In the genomic region with DNA sequence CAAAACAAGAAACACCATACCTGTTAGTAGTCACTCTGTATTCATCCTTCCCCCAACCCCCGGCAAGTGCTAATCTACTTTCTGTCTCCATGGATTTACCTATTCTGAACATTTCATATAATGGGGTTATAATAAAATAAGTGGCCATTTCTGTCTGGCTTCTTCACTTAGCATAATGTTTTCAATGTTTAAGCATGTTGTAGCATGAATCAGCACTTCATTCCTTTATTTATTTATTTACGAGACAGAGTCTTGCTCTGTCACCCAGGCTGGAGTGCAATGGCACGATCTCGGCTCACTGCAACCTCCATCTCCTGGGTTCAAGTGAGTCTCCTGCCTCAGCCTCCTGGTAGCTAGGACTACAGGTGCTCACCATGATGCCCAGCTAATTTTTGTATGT, we compare ENCODE assay signal across 26 cellular contexts.
"Had no signal": no experiment of that assay in that cellular context is flagged by ENCODE, and none has a peak within 500 bp of the region (broad histone marks: within the 10 kb centered on the region; RNA-seq: fewer than 3 reads in every experiment).

No MANE protein-coding gene starts in this region.

- H3K36me3 ChIP-seq: lower lobe of right lung, pancreas, right lobe of liver, suprapubic skin, transverse colon, upper lobe of right lung, uterus had no signal

- DNase-seq: cortex of kidney; effector CD8-positive, alpha-beta T cell; endodermal cell; hypothalamus; immature natural killer cell; islet precursor cell; kidney glomerular epithelial cell; left colon; left ventricle myocardium superior; lower lobe of right lung; naive thymus-derived CD8-positive, alpha-beta T cell; occipital lobe; small intestine; stimulated activated CD4-positive, alpha-beta T cell treated with anti-CD3 and anti-CD28 coated beads, Interleukin-12 subunit alpha, Interleukin-12 subunit beta, amount 100 ng/mL, for 4 hours; stimulated activated CD4-positive, alpha-beta T cell treated with anti-CD3 and anti-CD28 coated beads, Interleukin-1b, Interleukin-23, amount 100 ng/mL, for 48 hours; stimulated activated CD4-positive, alpha-beta T cell treated with anti-CD3 and anti-CD28 coated beads, Interleukin-4, amount 100 ng/mL, for 1 hour; stimulated activated CD8-positive, alpha-beta memory T cell treated with anti-CD3 and anti-CD28 coated beads, Interleukin-4, amount 100 ng/mL, for 48 hours; stimulated activated naive CD4-positive, alpha-beta T cell; stimulated activated naive CD8-positive, alpha-beta T cell treated with anti-CD3 and anti-CD28 coated beads, Interleukin-15, amount 100 ng/mL, for 72 hours; transverse colon; upper lobe of right lung; uterus had no signal

- H3K27me3 ChIP-seq: pancreas, right lobe of liver, suprapubic skin, transverse colon, upper lobe of right lung, uterus had no signal

- FAIRE-seq: frontal cortex, pancreas, small intestine had no signal

- H3K27ac ChIP-seq: lower lobe of right lung, pancreas, suprapubic skin, transverse colon, upper lobe of right lung, uterus had no signal

- H3K9me3 ChIP-seq: lower lobe of right lung, pancreas, right lobe of liver, suprapubic skin, upper lobe of right lung, uterus had no signal

- H3K4me1 ChIP-seq: pancreas, right lobe of liver, suprapubic skin, transverse colon, upper lobe of right lung, uterus had no signal

- ATAC-seq: left colon; left ventricle myocardium superior; lower lobe of right lung; naive thymus-derived CD8-positive, alpha-beta T cell; pancreas; right lobe of liver; stimulated activated naive CD8-positive, alpha-beta T cell treated with anti-CD3 and anti-CD28 coated beads, Interleukin-15, amount 100 ng/mL, for 72 hours; upper lobe of right lung had no signal

- H3K4me3 ChIP-seq: lower lobe of right lung, pancreas, right lobe of liver, suprapubic skin, transverse colon, upper lobe of right lung, uterus had no signal
